ENCODE assay signal across 16 cellular contexts in genomic region chr3:172097585-172097984, GRCh38. TPM values are rescaled to one million over a fixed set of nuclear protein-coding genes. Genes with fewer than 3 reads are reported as not detected.
DNase-seq lines count a peak whose midpoint lies in the region; ATAC-seq, FAIRE-seq and TF ChIP-seq lines count a peak whose summit lies in the region.
"Had no signal": no experiment of that assay in that cellular context is flagged by ENCODE, and none has a peak within 500 bp of the region (broad histone marks: within the 10 kb centered on the region; RNA-seq: fewer than 3 reads in every experiment).

No MANE protein-coding gene starts in this region.

- ATAC-seq in pancreas (no peak), GM18873 (IDR thresholded peaks at IDR 0.05; ENCODE audit: low FRiP score, unreplicated experiment) (no peak)

- TF ChIP-seq CTCF in endodermal cell (conservative IDR thresholded peaks at IDR 0.05) (no peak), pancreas (IDR thresholded peaks at IDR 0.05) (no peak), type B pancreatic cell (conservative IDR thresholded peaks at IDR 0.05) (no peak)

- in situ Hi-C loops in GM23248 (cut with MboI), result no loop called here

- H3K4me3 Mint-ChIP-seq in endodermal cell, result no peak overlapping the region
- H3K4me3 Mint-ChIP-seq in type B pancreatic cell, result no peak overlapping the region
- H3K4me3 Mint-ChIP-seq: dendritic cell treated with granulocyte-macrophage colony-stimulating factor and Interleukin-4, amounts not matched to agents 40 ng/mL and 50 ng/mL, for 4 days; nephron had no signal

- H4K20me1 ChIP-seq in GM23248 (ENCODE audit: insufficient read depth), result peaks cover 42% of the 10 kb centered on the region

- peak overlapping the region; percentile 29 for H3K4me2 ChIP-seq in GM23248 (ENCODE audit: unreplicated experiment)

- H3K27me3 Mint-ChIP-seq in endodermal cell (ENCODE audit: insufficient read depth) (no peaks in the 10 kb centered on the region), type B pancreatic cell (no peaks in the 10 kb centered on the region)
- H3K27me3 Mint-ChIP-seq: dendritic cell treated with granulocyte-macrophage colony-stimulating factor and Interleukin-4, amounts not matched to agents 40 ng/mL and 50 ng/mL, for 4 days had no signal

- H3K9ac ChIP-seq in GM23248 (no peak overlapping the region), endodermal cell (ENCODE audit: extremely low read depth, low read length, poor library complexity, severe bottlenecking) (no peak overlapping the region)

- no peak overlapping the region for H2AFZ ChIP-seq in GM23248

- WGBS in GM23248 (ENCODE audit: low coverage in 1 of 2, low lambda C conversion rate in 2 of 2, missing lambda C conversion rate in 2 of 2), 2 experiments, result 12 to 15% methylated on average over 1 of the region's 1 CpG
- no CpG with 5 or more reads among the region's 1 CpG for WGBS in endodermal cell (ENCODE audit: insufficient coverage in 1 of 2, insufficient read length in 1 of 2), 2 experiments
- 38 to 42% methylated on average over 1 of the region's 1 CpG for WGBS in pancreas, 2 donors

- H3K4me1 Mint-ChIP-seq in endodermal cell, result peaks cover 60% of the 10 kb centered on the region
- H3K4me1 Mint-ChIP-seq in type B pancreatic cell (ENCODE audit: unreplicated experiment), result peaks cover 42% of the 10 kb centered on the region

- H3K36me3 ChIP-seq in GM23248 (ENCODE audit: low read depth) (no peaks in the 10 kb centered on the region), endodermal cell (ENCODE audit: control insufficient read depth, insufficient read depth, low read length) (no peaks in the 10 kb centered on the region), pancreas (no peaks in the 10 kb centered on the region)

- no peak overlapping the region for H3K4me3 ChIP-seq in GM23248
- H3K4me3 ChIP-seq in endodermal cell (ENCODE audit: low read length), result peak overlapping the region; percentile 41
- no peak overlapping the region for H3K4me3 ChIP-seq in pancreas

- H3F3A ChIP-seq in GM23248 (ENCODE audit: insufficient read depth), result peaks cover 68% of the 10 kb centered on the region

- peaks cover 100% of the 10 kb centered on the region for H3K79me2 ChIP-seq in GM23248 (ENCODE audit: insufficient read depth)

- H3K4me1 ChIP-seq in GM23248 (ENCODE audit: insufficient read depth) (peaks cover 57% of the 10 kb centered on the region), endodermal cell (ENCODE audit: control insufficient read depth, insufficient read depth, low read length) (peaks cover 24% of the 10 kb centered on the region), pancreas (peaks cover 46 to 66% (median 64%) of the 10 kb centered on the region in 3 donors)

- no peaks in the 10 kb centered on the region for H3K9me3 ChIP-seq in GM23248 (ENCODE audit: low read depth)
- H3K9me3 ChIP-seq in endodermal cell (ENCODE audit: control insufficient read depth, low read length), result no peaks in the 10 kb centered on the region
- no peaks in the 10 kb centered on the region for H3K9me3 ChIP-seq in pancreas

- no peak overlapping the region for H3K27ac Mint-ChIP-seq in endodermal cell
- no peak overlapping the region for H3K27ac Mint-ChIP-seq in type B pancreatic cell
- H3K27ac Mint-ChIP-seq: dendritic cell treated with granulocyte-macrophage colony-stimulating factor and Interleukin-4, amounts not matched to agents 40 ng/mL and 50 ng/mL, for 4 days had no signal

- H3K9me3 Mint-ChIP-seq in endodermal cell, result no peaks in the 10 kb centered on the region
- H3K9me3 Mint-ChIP-seq in type B pancreatic cell, result no peaks in the 10 kb centered on the region
- H3K9me3 Mint-ChIP-seq: dendritic cell treated with granulocyte-macrophage colony-stimulating factor and Interleukin-4, amounts not matched to agents 40 ng/mL and 50 ng/mL, for 4 days; nephron had no signal

- H3K36me3 Mint-ChIP-seq in endodermal cell (ENCODE audit: low read depth) (peaks cover 3% of the 10 kb centered on the region), type B pancreatic cell (peaks cover 16% of the 10 kb centered on the region)

- no peak for FAIRE-seq in pancreas (lab: Jason Lieb, UNC)
- FAIRE-seq: GM19239 had no signal

- H3K27ac ChIP-seq in GM23248 (peak overlapping the region; percentile 54), endodermal cell (ENCODE audit: low read depth, low read length) (no peak overlapping the region), pancreas (peak overlapping the region; percentile 4 to 74 (median 31))

- no peak for DNase-seq in GM23248
- DNase-seq in MV-4-11 (lab: John Stamatoyannopoulos, UW), result peak; percentile 40
- no peak for DNase-seq in endodermal cell
- DNase-seq in pancreas, result no peak
- DNase-seq in NCI-H748 (lab: John Stamatoyannopoulos, UW; ENCODE audit: unreplicated experiment), result no peak
- DNase-seq in stimulated activated CD4-positive, alpha-beta T cell treated with anti-CD3 and anti-CD28 coated beads, Interleukin-4, amount 100 ng/mL, for 24 hours, result no peak
- no peak for DNase-seq in type B pancreatic cell (ENCODE audit: extremely low spot score, unreplicated experiment)
- DNase-seq: activated CD4-positive, alpha-beta T cell treated with anti-CD3 and anti-CD28 coated beads, Interleukin-2, amount 50 U/mL, for 1 hour; activated naive CD4-positive, alpha-beta T cell treated with anti-CD3 and anti-CD28 coated beads, Interleukin-2, amount 50 U/mL, for 16 hours; NCI-H1694 treated with DMSO at 0.1 percent for 48 hours; NCI-H510A; stimulated activated CD4-positive, alpha-beta T cell treated with anti-CD3 and anti-CD28 coated beads, Interleukin-1b, Interleukin-23, amount 100 ng/mL, for 48 hours had no signal

- intact Hi-C loops in pancreas (cut with DNase I), result loop anchor here in 1 of 3 donors (10.0 kb wide), 1 partner anchor 53 kb away; no protein-coding TSS in a partner anchor

- no peaks in the 10 kb centered on the region for H3K9me2 ChIP-seq in GM23248 (ENCODE audit: insufficient read depth)

- H3K27me3 ChIP-seq in GM23248 (replicated peaks; ENCODE audit: insufficient read depth) (no peaks in the 10 kb centered on the region), endodermal cell (ENCODE audit: control insufficient read depth, insufficient read depth, low read length, poor library complexity, severe bottlenecking) (no peaks in the 10 kb centered on the region), pancreas (no peaks in the 10 kb centered on the region)

RNA-seq across cellular contexts. Expression of gene FNDC3B, which starts 58.2 kb away (rescaled TPM):
- total RNA-seq in GM23248 (2014; rRNA removed; shearing (Covaris generic)), result 123 and 128 TPM in 2 replicates
- polyA plus RNA-seq in GM23248 (2016; fragmentation: Nextera tagmentation; extraction: Ambion mirVana), result 85.5 and 95.7 TPM in 2 replicates
- 100 to 1,000 TPM in 1 of 2 donors, 10 to 100 TPM in 1; 80.6 to 107 TPM for total RNA-seq in endodermal cell
- 31.9 TPM for polyA plus RNA-seq in endodermal cell (2013, experiment 1 of 2)
- 32.7 TPM for polyA plus RNA-seq in endodermal cell (2013, experiment 2 of 2)
- 100 to 1,000 TPM in 2 of 6 donors, 10 to 100 TPM in 4; 67.5 to 126 (median 79.0) TPM for total RNA-seq in pancreas
- polyA plus RNA-seq in pancreas, result 10 to 100 TPM in 1 of 2 donors, 1 to 10 TPM in 1; 9.3 to 14.6 TPM
- 67.9 and 79.2 TPM in 2 replicates for total RNA-seq in type B pancreatic cell (ENCODE audit: low replicate concordance)
